13 cellular contexts compared by ENCODE assay signal in genomic region chr7:150972094-150972493, GRCh38. TPM values are rescaled to one million over a fixed set of nuclear protein-coding genes. Genes with fewer than 3 reads are reported as not detected.
DNase-seq lines count a peak whose midpoint lies in the region; ATAC-seq, FAIRE-seq and TF ChIP-seq lines count a peak whose summit lies in the region.
"Had no signal": no experiment of that assay in that cellular context is flagged by ENCODE, and none has a peak within 500 bp of the region (broad histone marks: within the 10 kb centered on the region; RNA-seq: fewer than 3 reads in every experiment).

No MANE protein-coding gene starts in this region.

- TF ChIP-seq RAD21 in SK-N-SH (IDR thresholded peaks at IDR 0.05; ENCODE audit: low read length) = peak; percentile 39

- no peak overlapping the region for H3K4me2 ChIP-seq in SK-N-SH

- no peaks in the 10 kb centered on the region for H3K79me2 ChIP-seq in SK-N-SH (ENCODE audit: insufficient read depth)

- no peaks in the 10 kb centered on the region for H4K20me1 ChIP-seq in SK-N-SH (ENCODE audit: insufficient read depth)

- H3K9me3 ChIP-seq in SK-N-SH (no peaks in the 10 kb centered on the region), left ventricle myocardium inferior (replicated peaks) (no peaks in the 10 kb centered on the region)

- H3K4me1 ChIP-seq in SK-N-SH (ENCODE audit: control insufficient read depth in 1 of 2, insufficient read depth in 2 of 2, low read depth in 1 of 2, low read length in 1 of 2) = peaks cover 0 to 97% of the 10 kb centered on the region in 2 experiments; a peak in 2 of 4 replicates
- H3K4me1 ChIP-seq in left ventricle myocardium inferior = peaks cover 91% of the 10 kb centered on the region

- 18% methylated on average over 10 of the region's 11 CpGs for WGBS in SK-N-SH (ENCODE audit: low lambda C conversion rate)

- H3K9me2 ChIP-seq in SK-N-SH = no peaks in the 10 kb centered on the region

- intact Hi-C loops in left ventricle myocardium inferior (cut with micrococcal nuclease) = no loop called here

- DNase-seq in DMS 273 treated with DMSO at 0.1 percent for 48 hours (lab: John Stamatoyannopoulos, UW) = peak; percentile 49
- DNase-seq in SK-N-SH = peak; percentile 93
- DNase-seq in left ventricle myocardium inferior = peak; percentile 85
- no peak for DNase-seq in omental fat pad (ENCODE audit: low spot score)
- DNase-seq in GF-D8 (lab: John Stamatoyannopoulos, UW) = no peak
- DNase-seq in urothelium cell line (ENCODE audit: low spot score) = no peak
- DNase-seq: activated CD4-positive, CD25-positive, alpha-beta regulatory T cell treated with anti-CD3 and anti-CD28 coated beads, Interleukin-2, amount 50 U/mL, for 72 hours; NCI-H1048 had no signal

- peak in 1 of 2 experiments; percentile 98; a peak in 2 of 4 replicates for TF ChIP-seq EP300 in SK-N-SH (IDR thresholded peaks at IDR 0.05; ENCODE audit: borderline replicate concordance in 1 of 2, low read depth in 1 of 2, low read length in 1 of 2)

- TF ChIP-seq CTCF in SK-N-SH (IDR thresholded peaks at IDR 0.05) (no peak), left ventricle myocardium inferior (IDR thresholded peaks at IDR 0.05; ENCODE audit: borderline replicate concordance) (no peak), omental fat pad (IDR thresholded peaks at IDR 0.05) (no peak)

- H3K27ac ChIP-seq in SK-N-SH (ENCODE audit: low read depth in 2 of 2, low read length in 1 of 2) = peak overlapping the region in 1 of 2 experiments; percentile 100; a peak in 3 of 4 replicates
- peak overlapping the region; percentile 96 for H3K27ac ChIP-seq in left ventricle myocardium inferior (replicated peaks)

- peaks cover 5% of the 10 kb centered on the region for H3F3A ChIP-seq in SK-N-SH (replicated peaks; ENCODE audit: insufficient read depth)

- H3K4me3 ChIP-seq in SK-N-SH (ENCODE audit: low read depth in 2 of 2, low read length in 1 of 2) (no peak overlapping the region), left ventricle myocardium inferior (peak overlapping the region; percentile 43)

- H3K27me3 ChIP-seq in SK-N-SH (ENCODE audit: insufficient read depth) (peaks cover 76% of the 10 kb centered on the region), left ventricle myocardium inferior (ENCODE audit: low read depth) (peaks cover 84% of the 10 kb centered on the region)

- POLR2A ChIA-PET in SK-N-SH (lab: Yijun Ruan, JAX) = interaction anchor here (0.7 to 4.3 kb wide), 11 partner anchors 8 to 184 kb away, joined by 3 to 26 read pairs (median 7); partner anchors contain the start of gene ABCB8

- H3K36me3 ChIP-seq in SK-N-SH (replicated peaks in 1 of 2; ENCODE audit: control insufficient read depth in 1 of 2, insufficient read depth in 2 of 2, low read length in 1 of 2) (no peaks in the 10 kb centered on the region), left ventricle myocardium inferior (no peaks in the 10 kb centered on the region)

- CTCF ChIA-PET in SK-N-SH (lab: Yijun Ruan, JAX) = interaction anchor here (0.6 to 27.1 kb wide), 15 partner anchors 10 to 193 kb away, joined by 3 to 761 read pairs (median 4); no protein-coding TSS in a partner anchor

- no peak for FAIRE-seq in urothelium cell line (lab: Jason Lieb, UNC)
- FAIRE-seq: colon had no signal

- no peak overlapping the region for H3K9ac ChIP-seq in SK-N-SH

- peak; percentile 76 for ATAC-seq in omental fat pad (ENCODE audit: low FRiP score)
- no peak for ATAC-seq in GM21447 (IDR thresholded peaks at IDR 0.05; ENCODE audit: unreplicated experiment)
- ATAC-seq in GM19351 (IDR thresholded peaks at IDR 0.05; ENCODE audit: unreplicated experiment) = no peak

- no peak overlapping the region for H2AFZ ChIP-seq in SK-N-SH (ENCODE audit: low read depth)

TF ChIP-seq in SK-N-SH, 30 proteins besides CTCF, POLR2A, EP300 and RAD21:
- TF ChIP-seq RCOR1 (IDR thresholded peaks at IDR 0.05; ENCODE audit: low read length) (peak; percentile 75; the same call in 1 of the 2 replicates), TCF12 (IDR thresholded peaks at IDR 0.05) (peak; percentile 64), FOXJ3 (CRISPR knock-in tag; IDR thresholded peaks at IDR 0.05) (peak; percentile 99), MXI1 (IDR thresholded peaks at IDR 0.05; ENCODE audit: low read depth, low read length) (peak; percentile 87; the same call in 1 of the 2 replicates), RFX5 (IDR thresholded peaks at IDR 0.05; ENCODE audit: low read length) (no peak), SIN3A (IDR thresholded peaks at IDR 0.05; ENCODE audit: borderline replicate concordance, low read depth, low read length) (no peak), SMC3 (IDR thresholded peaks at IDR 0.05; ENCODE audit: low read depth, low read length) (peak; percentile 21; the same call in 1 of the 2 replicates), CHD2 (IDR thresholded peaks at IDR 0.05; ENCODE audit: low read length, partially characterized antibody) (peak; percentile 92)
- TF ChIP-seq, protein P1, sequence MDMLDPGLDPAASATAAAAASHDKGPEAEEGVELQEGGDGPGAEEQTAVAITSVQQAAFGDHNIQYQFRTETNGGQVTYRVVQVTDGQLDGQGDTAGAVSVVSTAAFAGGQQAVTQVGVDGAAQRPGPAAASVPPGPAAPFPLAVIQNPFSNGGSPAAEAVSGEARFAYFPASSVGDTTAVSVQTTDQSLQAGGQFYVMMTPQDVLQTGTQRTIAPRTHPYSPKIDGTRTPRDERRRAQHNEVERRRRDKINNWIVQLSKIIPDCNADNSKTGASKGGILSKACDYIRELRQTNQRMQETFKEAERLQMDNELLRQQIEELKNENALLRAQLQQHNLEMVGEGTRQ (IDR thresholded peaks at IDR 0.05; ENCODE audit: borderline replicate concordance, low read depth, low read length) = no peak
- TF ChIP-seq, protein P2, sequence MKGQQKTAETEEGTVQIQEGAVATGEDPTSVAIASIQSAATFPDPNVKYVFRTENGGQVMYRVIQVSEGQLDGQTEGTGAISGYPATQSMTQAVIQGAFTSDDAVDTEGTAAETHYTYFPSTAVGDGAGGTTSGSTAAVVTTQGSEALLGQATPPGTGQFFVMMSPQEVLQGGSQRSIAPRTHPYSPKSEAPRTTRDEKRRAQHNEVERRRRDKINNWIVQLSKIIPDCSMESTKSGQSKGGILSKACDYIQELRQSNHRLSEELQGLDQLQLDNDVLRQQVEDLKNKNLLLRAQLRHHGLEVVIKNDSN (IDR thresholded peaks at IDR 0.05; ENCODE audit: borderline replicate concordance, low read depth) = no peak

RNA-seq across cellular contexts. Expression of gene KCNH2, which starts 6.0 kb away (rescaled TPM):
- polyA plus RNA-seq in SK-N-SH (2012; rRNA removed) = 2.2 and 6.4 TPM in 2 replicates
- 2.8 and 8.3 TPM in 2 replicates for polyA plus RNA-seq in SK-N-SH (2012; cell fraction: cytosol; rRNA removed)
- 4.1 and 6.1 TPM in 2 replicates for polyA plus RNA-seq in SK-N-SH (2012; cell fraction: nucleus; rRNA removed)
- 94.1 TPM for total RNA-seq in left ventricle myocardium inferior
- under 1 TPM; 0.12 to 0.56 (median 0.47) TPM for total RNA-seq in omental fat pad
- polyA plus RNA-seq: CD14-positive monocyte had no signal

RNA-seq across cellular contexts. Expression of gene NOS3, which starts 18.7 kb away (rescaled TPM):
- 0.15 and 0.41 TPM in 2 replicates for polyA plus RNA-seq in SK-N-SH (2012; rRNA removed)
- polyA plus RNA-seq in SK-N-SH (2012; cell fraction: cytosol; rRNA removed) = 0.01 and 0.24 TPM in 2 replicates
- 0.09 and 0.13 TPM in 2 replicates for polyA plus RNA-seq in SK-N-SH (2012; cell fraction: nucleus; rRNA removed)
- total RNA-seq in left ventricle myocardium inferior (12.6 TPM), omental fat pad (10 to 100 TPM; 11.2 to 75.3 (median 25.2) TPM)

RNA-seq across cellular contexts. Expression of gene ATG9B, which starts 52.2 kb away (rescaled TPM):
- polyA plus RNA-seq in SK-N-SH (2012; rRNA removed) = 0.52 and 0.67 TPM in 2 replicates
- 0.27 and 0.37 TPM in 2 replicates for polyA plus RNA-seq in SK-N-SH (2012; cell fraction: cytosol; rRNA removed)
- 3.1 and 3.4 TPM in 2 replicates for polyA plus RNA-seq in SK-N-SH (2012; cell fraction: nucleus; rRNA removed)
- total RNA-seq in left ventricle myocardium inferior = not detected
- under 1 TPM in 1 of 4 donors, not detected in 3; 0.46 TPM for total RNA-seq in omental fat pad
- total RNA-seq: urinary bladder had no signal

RNA-seq across cellular contexts. Expression of gene ABCB8, which starts 56.2 kb away (rescaled TPM):
- 36.0 and 38.3 TPM in 2 replicates for polyA plus RNA-seq in SK-N-SH (2012; rRNA removed)
- polyA plus RNA-seq in SK-N-SH (2012; cell fraction: cytosol; rRNA removed) = 7.9 and 16.1 TPM in 2 replicates
- 145 and 146 TPM in 2 replicates for polyA plus RNA-seq in SK-N-SH (2012; cell fraction: nucleus; rRNA removed)
- total RNA-seq in left ventricle myocardium inferior (28.3 TPM), omental fat pad (10 to 100 TPM; 25.5 to 39.4 (median 31.6) TPM)

Comparison
In these comparisons a context has a peak if more than half of its experiments do, and no peak if none do; other contexts are left out.
1. DNase-seq: peak in DMS 273 treated with DMSO at 0.1 percent for 48 hours (single experiment), SK-N-SH (single experiment) and left ventricle myocardium inferior (single experiment); none in omental fat pad (single experiment), GF-D8 (single experiment) and urothelium cell line (single experiment).
2. RNA of gene KCNH2, which starts 6.0 kb away (total RNA-seq): 94.1 TPM in left ventricle myocardium inferior (single experiment); 0.12 to 0.56 TPM in omental fat pad; every median in the first group is over 10 times any median in the second.